Comparison of ENCODE assay signal across 9 cellular contexts in genomic region chr11:65645710-65646109, GRCh38. TPM values are rescaled to one million over a fixed set of nuclear protein-coding genes. Genes with fewer than 3 reads are reported as not detected.
DNase-seq lines count a peak whose midpoint lies in the region; ATAC-seq and TF ChIP-seq lines count a peak whose summit lies in the region.
"Had no signal": no experiment of that assay in that cellular context is flagged by ENCODE, and none has a peak within 500 bp of the region (broad histone marks: within the 10 kb centered on the region; RNA-seq: fewer than 3 reads in every experiment).

No MANE protein-coding gene starts in this region.

- no peaks in the 10 kb centered on the region for H3K27me3 ChIP-seq in trophoblast cell (ENCODE audit: insufficient read depth, low read length)
- H3K27me3 ChIP-seq: esophagus squamous epithelium, suprapubic skin had no signal

- no peak for TF ChIP-seq EP300 in Ishikawa (IDR thresholded peaks at IDR 0.05; ENCODE audit: borderline replicate concordance)

- no peak overlapping the region for H2BK5ac ChIP-seq in trophoblast cell (ENCODE audit: low read depth, low read length, poor library complexity)

- H3K4ac ChIP-seq in trophoblast cell (ENCODE audit: low read depth, low read length): no peak overlapping the region

- H3K4me3 ChIP-seq in trophoblast cell (ENCODE audit: low read depth, low read length): peak overlapping the region; percentile 40
- H3K4me3 ChIP-seq: K562 had no signal

- H3K27ac Mint-ChIP-seq in chondrocyte (ENCODE audit: unreplicated experiment): peak overlapping the region; percentile 38

- no peak overlapping the region for H2AFZ ChIP-seq in trophoblast cell (ENCODE audit: insufficient read depth, low read length, poor library complexity)

- H3K18ac ChIP-seq in trophoblast cell (ENCODE audit: low read length): no peak overlapping the region

- TF ChIP-seq CTCF in chondrocyte (IDR thresholded peaks at IDR 0.05): no peak

- H3K27ac ChIP-seq in trophoblast cell (ENCODE audit: low read depth, low read length): no peak overlapping the region
- H3K27ac ChIP-seq: esophagus squamous epithelium, suprapubic skin had no signal

- no peaks in the 10 kb centered on the region for H3K36me3 Mint-ChIP-seq in chondrocyte (ENCODE audit: low read depth)

- H3K79me1 ChIP-seq in trophoblast cell (ENCODE audit: low read length): no peaks in the 10 kb centered on the region

- H3K36me3 ChIP-seq in trophoblast cell (ENCODE audit: control insufficient read depth in 1 of 2, insufficient read depth in 2 of 2, low read length in 2 of 2): peaks cover 22 to 24% of the 10 kb centered on the region in 2 experiments

- H3K4me1 ChIP-seq in trophoblast cell (ENCODE audit: control insufficient read depth in 1 of 2, insufficient read depth in 2 of 2, low read length in 2 of 2): peaks cover 17 to 26% of the 10 kb centered on the region in 2 experiments

- no peak overlapping the region for H3K23ac ChIP-seq in trophoblast cell (ENCODE audit: low read length)

- no peaks in the 10 kb centered on the region for H3K27me3 Mint-ChIP-seq in chondrocyte (ENCODE audit: low read depth)

- H4K91ac ChIP-seq in trophoblast cell (ENCODE audit: low read depth, low read length): no peak overlapping the region

- no peaks in the 10 kb centered on the region for H3K79me2 ChIP-seq in trophoblast cell (ENCODE audit: control insufficient read depth, insufficient read depth, low read length, poor library complexity)

- H3K14ac ChIP-seq in trophoblast cell (ENCODE audit: low read length): no peak overlapping the region

- H3K9me3 ChIP-seq in trophoblast cell (ENCODE audit: insufficient read depth, low read depth, low read length): peaks cover 9% of the 10 kb centered on the region
- H3K9me3 ChIP-seq: esophagus squamous epithelium, suprapubic skin had no signal

- H4K8ac ChIP-seq in trophoblast cell (ENCODE audit: low read depth, low read length): no peak overlapping the region

- H3K9ac ChIP-seq in trophoblast cell (ENCODE audit: low read length): no peak overlapping the region

- intact Hi-C loops in posterior cingulate gyrus (cut with DNase I): no loop called here

- H2BK120ac ChIP-seq in trophoblast cell (ENCODE audit: insufficient read depth, low read length, poor library complexity): no peak overlapping the region

- no peak overlapping the region for H3K4me2 ChIP-seq in trophoblast cell (ENCODE audit: low read length)

- H3K4me1 Mint-ChIP-seq in chondrocyte (ENCODE audit: low read depth): peaks cover 18% of the 10 kb centered on the region

- no peak overlapping the region for H3K4me3 Mint-ChIP-seq in chondrocyte (ENCODE audit: unreplicated experiment)

- no CpG with 5 or more reads among the region's 10 CpGs for WGBS in trophoblast cell (ENCODE audit: extremely low coverage, insufficient coverage, insufficient read length)

- DNase-seq in chondrocyte (ENCODE audit: low spot score): no peak
- DNase-seq in trophoblast cell: no peak
- no peak for DNase-seq in posterior cingulate gyrus
- no peak for DNase-seq in mucosa of gallbladder (ENCODE audit: low spot score)
- DNase-seq: esophagus squamous epithelium had no signal

- no peak for ATAC-seq in GM19351 (IDR thresholded peaks at IDR 0.05; ENCODE audit: unreplicated experiment)
- ATAC-seq: K562 had no signal

- H3K9me3 Mint-ChIP-seq in chondrocyte (ENCODE audit: low read depth): no peaks in the 10 kb centered on the region

- no peak overlapping the region for H2BK12ac ChIP-seq in trophoblast cell (ENCODE audit: low read length)

- TF ChIP-seq RAD21 in Ishikawa (IDR thresholded peaks at IDR 0.05; ENCODE audit: low read depth): no peak

- no peak overlapping the region for H4K12ac ChIP-seq in trophoblast cell (ENCODE audit: low read depth, low read length)

- no peak overlapping the region for H2AK5ac ChIP-seq in trophoblast cell (ENCODE audit: low read length)

TF ChIP-seq in Ishikawa, 13 proteins besides CTCF, POLR2A, EP300 and RAD21:
- TF ChIP-seq NFIC (IDR thresholded peaks at IDR 0.05) (no peak), FOXM1 (IDR thresholded peaks at IDR 0.05; ENCODE audit: borderline replicate concordance, low read depth) (no peak), USF1 (IDR thresholded peaks at IDR 0.05) (no peak), REST (IDR thresholded peaks at IDR 0.05; ENCODE audit: low read depth) (no peak), TEAD4 (IDR thresholded peaks at IDR 0.05) (peak; percentile 54), TCF12 (IDR thresholded peaks at IDR 0.05; ENCODE audit: low read depth) (no peak), EGR1 (IDR thresholded peaks at IDR 0.05) (no peak)

RNA-seq across cellular contexts. Expression of gene SIPA1, which starts 7.8 kb away (rescaled TPM):
- 22.7 to 33.3 TPM (median 27.4 TPM) in 3 replicates for total RNA-seq in chondrocyte
- 25.5 and 28.2 TPM in 2 replicates for polyA plus RNA-seq in trophoblast cell (2013)
- 74.7 TPM for total RNA-seq in mucosa of gallbladder

RNA-seq across cellular contexts. Expression of gene RELA, which starts 17.0 kb away (rescaled TPM):
- total RNA-seq in chondrocyte (65.3 to 73.6 TPM (median 72.7 TPM) in 3 replicates), mucosa of gallbladder (84.2 TPM)
- polyA plus RNA-seq in trophoblast cell (2013): 69.3 and 74.1 TPM in 2 replicates

RNA-seq across cellular contexts. Expression of gene PCNX3, which starts 30.1 kb away (rescaled TPM):
- 32.6 to 57.7 TPM (median 36.3 TPM) in 3 replicates for total RNA-seq in chondrocyte
- polyA plus RNA-seq in trophoblast cell (2013): 26.5 TPM in 2 replicates
- 52.5 TPM for total RNA-seq in mucosa of gallbladder

RNA-seq across cellular contexts. Expression of gene MAP3K11, which starts 31.7 kb away (rescaled TPM):
- total RNA-seq in chondrocyte (30.2 to 34.6 TPM (median 31.6 TPM) in 3 replicates), mucosa of gallbladder (85.6 TPM)
- polyA plus RNA-seq in trophoblast cell (2013): 50.2 and 51.4 TPM in 2 replicates

RNA-seq across cellular contexts. Expression of gene KCNK7, which starts 50.1 kb away (rescaled TPM):
- total RNA-seq in chondrocyte (0.22 to 0.44 TPM in 2 of 3 replicates, not detected in the other), mucosa of gallbladder (1.1 TPM)
- 0.03 and 0.04 TPM in 2 replicates for polyA plus RNA-seq in trophoblast cell (2013)
